25 cellular contexts compared by ENCODE assay signal in genomic region chr12:57178213-57178612, GRCh38. TPM values are rescaled to one million over a fixed set of nuclear protein-coding genes. Genes with fewer than 3 reads are reported as not detected.
"Had no signal": no experiment of that assay in that cellular context is flagged by ENCODE, and none has a peak within 500 bp of the region (broad histone marks: within the 10 kb centered on the region; RNA-seq: fewer than 3 reads in every experiment).

No MANE protein-coding gene starts in this region.

- H3K4me3 Mint-ChIP-seq: activated CD8-positive, alpha-beta T cell treated with anti-CD3 and anti-CD28 coated beads for 36 hours; activated naive CD8-positive, alpha-beta T cell treated with anti-CD3 and anti-CD28 coated beads, Interleukin-2, amount 10 ng/mL, durations not matched to agents 7 days and 5 days; activated T-helper 17 cell treated with anti-CD3 and anti-CD28 coated beads, Interleukin-2, amount 50 U/mL, for 72 hours; stimulated activated naive B cell treated with anti-CD40 and anti-IgM and Interleukin-4, amounts not matched to agents 10 μg/mL and 1 μg/mL and 100 μg/mL, for 72 hours had no signal

- H3K36me3 Mint-ChIP-seq: activated naive CD8-positive, alpha-beta T cell treated with anti-CD3 and anti-CD28 coated beads, Interleukin-2, amount 10 ng/mL, durations not matched to agents 7 days and 5 days; stimulated activated naive B cell treated with anti-CD40 and anti-IgM and Interleukin-4, amounts not matched to agents 10 μg/mL and 1 μg/mL and 100 μg/mL, for 72 hours had no signal

- H3K27me3 Mint-ChIP-seq: activated CD8-positive, alpha-beta T cell treated with anti-CD3 and anti-CD28 coated beads for 36 hours; activated naive CD8-positive, alpha-beta T cell treated with anti-CD3 and anti-CD28 coated beads, Interleukin-2, amount 10 ng/mL, durations not matched to agents 7 days and 5 days; activated T-helper 17 cell treated with anti-CD3 and anti-CD28 coated beads, Interleukin-2, amount 50 U/mL, for 72 hours had no signal

- H3K4me1 ChIP-seq: body of pancreas, parathyroid adenoma, upper lobe of right lung had no signal

- H2AFZ ChIP-seq: hepatocyte, parathyroid adenoma had no signal

- ATAC-seq: activated CD8-positive, alpha-beta T cell treated with anti-CD3 and anti-CD28 coated beads for 36 hours; activated T-helper 17 cell treated with anti-CD3 and anti-CD28 coated beads, Interleukin-2, amount 50 U/mL, for 72 hours; body of pancreas; foreskin keratinocyte; stimulated activated naive B cell treated with anti-CD40 and anti-IgM and Interleukin-4, amounts not matched to agents 10 μg/mL and 1 μg/mL and 100 μg/mL, for 72 hours; upper lobe of right lung had no signal

- H3K9me3 Mint-ChIP-seq: activated CD8-positive, alpha-beta T cell treated with anti-CD3 and anti-CD28 coated beads for 36 hours; activated naive CD8-positive, alpha-beta T cell treated with anti-CD3 and anti-CD28 coated beads, Interleukin-2, amount 10 ng/mL, durations not matched to agents 7 days and 5 days; activated T-helper 17 cell treated with anti-CD3 and anti-CD28 coated beads, Interleukin-2, amount 50 U/mL, for 72 hours; stimulated activated naive B cell treated with anti-CD40 and anti-IgM and Interleukin-4, amounts not matched to agents 10 μg/mL and 1 μg/mL and 100 μg/mL, for 72 hours had no signal

- H3K4me2 ChIP-seq: hepatocyte had no signal

- H3K9me3 ChIP-seq: body of pancreas, neutrophil, spleen, upper lobe of right lung had no signal

- H3K27me3 ChIP-seq: body of pancreas, dorsolateral prefrontal cortex, foreskin keratinocyte, hepatocyte, neutrophil, upper lobe of right lung had no signal

- H3K27ac Mint-ChIP-seq: activated CD8-positive, alpha-beta T cell treated with anti-CD3 and anti-CD28 coated beads for 36 hours; activated naive CD8-positive, alpha-beta T cell treated with anti-CD3 and anti-CD28 coated beads, Interleukin-2, amount 10 ng/mL, durations not matched to agents 7 days and 5 days; activated T-helper 17 cell treated with anti-CD3 and anti-CD28 coated beads, Interleukin-2, amount 50 U/mL, for 72 hours; stimulated activated naive B cell treated with anti-CD40 and anti-IgM and Interleukin-4, amounts not matched to agents 10 μg/mL and 1 μg/mL and 100 μg/mL, for 72 hours had no signal

- H3K27ac ChIP-seq: body of pancreas, dorsolateral prefrontal cortex, foreskin keratinocyte, hepatocyte, neutrophil, parathyroid adenoma, spleen, upper lobe of right lung had no signal

- H3K79me2 ChIP-seq: hepatocyte, parathyroid adenoma had no signal

- H3K4me3 ChIP-seq: body of pancreas, dorsolateral prefrontal cortex, hepatocyte, lung, spleen, upper lobe of right lung had no signal

- DNase-seq: activated CD4-positive, alpha-beta T cell treated with anti-CD3 and anti-CD28 coated beads for 48 hours; activated CD4-positive, CD25-positive, alpha-beta regulatory T cell; activated CD8-positive, alpha-beta T cell treated with anti-CD3 and anti-CD28 coated beads for 36 hours; activated naive CD4-positive, alpha-beta T cell; activated naive CD8-positive, alpha-beta T cell treated with anti-CD3 and anti-CD28 coated beads, Interleukin-2, amount 10 ng/mL, durations not matched to agents 7 days and 5 days; activated T-cell treated with anti-CD3 and anti-CD28 coated beads, Interleukin-2, amount 50 U/mL, for 1 hour; amygdala; body of pancreas; caudate nucleus; dorsolateral prefrontal cortex; foreskin keratinocyte; spleen; stimulated activated CD4-positive, alpha-beta T cell treated with anti-CD3 and anti-CD28 coated beads, Interleukin-4, amount 100 ng/mL, for 4 hours; stimulated activated naive B cell treated with anti-CD40 and anti-IgM and Interleukin-4, amounts not matched to agents 10 μg/mL and 1 μg/mL and 100 μg/mL, for 72 hours; T-helper 1 cell; T-helper 9 cell; upper lobe of right lung had no signal

- H3K9ac ChIP-seq: parathyroid adenoma had no signal

RNA-seq across cellular contexts. Expression of gene LRP1-AS, which starts 30.8 kb away (rescaled TPM):
- total RNA-seq: activated CD8-positive, alpha-beta T cell treated with anti-CD3 and anti-CD28 coated beads for 36 hours; activated naive CD8-positive, alpha-beta T cell treated with anti-CD3 and anti-CD28 coated beads, Interleukin-2, amount 10 ng/mL, durations not matched to agents 7 days and 5 days; activated T-helper 17 cell treated with anti-CD3 and anti-CD28 coated beads, Interleukin-2, amount 50 U/mL, for 72 hours; body of pancreas; fibroblast of lung; foreskin keratinocyte; hepatocyte; lung; mononuclear cell; spleen; upper lobe of right lung had no signal
- polyA plus RNA-seq: fibroblast of lung, foreskin keratinocyte, lung, spleen, thymus had no signal

RNA-seq across cellular contexts. Expression of gene NXPH4, which starts 38.4 kb away (rescaled TPM):
- total RNA-seq: mononuclear cell, upper lobe of right lung had no signal
